Comparison of ENCODE assay signal across 16 cellular contexts in the genomic region with DNA sequence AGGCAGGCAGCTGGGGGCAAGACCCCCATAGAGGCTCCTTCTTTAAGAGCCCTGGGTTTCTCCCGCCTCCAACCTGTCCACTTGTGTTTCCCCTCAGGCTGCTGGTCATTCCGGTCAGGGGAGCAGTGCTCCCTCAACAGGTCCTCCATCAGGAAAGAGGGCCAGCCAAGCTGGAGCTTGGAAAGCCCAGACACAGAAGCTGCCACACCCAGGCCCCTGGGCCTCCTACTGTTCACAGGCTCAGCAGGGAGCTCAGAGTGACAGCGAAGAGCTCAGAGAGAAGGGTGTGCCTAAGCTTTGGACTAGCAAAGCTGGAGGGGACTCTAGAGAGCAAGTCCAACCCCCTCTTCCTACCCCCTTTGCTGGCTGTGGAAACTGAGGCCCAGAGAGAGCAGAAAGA. TPM values are rescaled to one million over a fixed set of nuclear protein-coding genes. Genes with fewer than 3 reads are reported as not detected.
DNase-seq lines count a peak whose midpoint lies in the region; ATAC-seq and TF ChIP-seq lines count a peak whose summit lies in the region.
"Had no signal": no experiment of that assay in that cellular context is flagged by ENCODE, and none has a peak within 500 bp of the region (broad histone marks: within the 10 kb centered on the region; RNA-seq: fewer than 3 reads in every experiment).

No MANE protein-coding gene starts in this region.

- H3K4me3 ChIP-seq in colonic mucosa (no peak overlapping the region), osteoblast (ENCODE audit: insufficient read depth, low read length) (no peak overlapping the region), ascending aorta (no peak overlapping the region)
- H3K4me3 ChIP-seq: HAP-1, MG63 had no signal

- no peaks in the 10 kb centered on the region for H3K79me2 ChIP-seq in osteoblast (ENCODE audit: insufficient read depth, low read length)

- no peak overlapping the region for H3K4me2 ChIP-seq in osteoblast (ENCODE audit: insufficient read depth, low read length)
- H3K4me2 ChIP-seq: KMS-11 had no signal

- no peaks in the 10 kb centered on the region for H4K20me1 ChIP-seq in osteoblast (ENCODE audit: insufficient read depth, low read length)

- H3K27ac Mint-ChIP-seq in HFFc6: no peak overlapping the region

- ATAC-seq in GM21447 (IDR thresholded peaks at IDR 0.05; ENCODE audit: unreplicated experiment): no peak

- H3K36me3 Mint-ChIP-seq in HFFc6 (ENCODE audit: low read depth): no peaks in the 10 kb centered on the region

- no peaks in the 10 kb centered on the region for H3K27me3 ChIP-seq in colonic mucosa
- no peaks in the 10 kb centered on the region for H3K27me3 ChIP-seq in osteoblast (ENCODE audit: insufficient read depth, low read length)
- no peaks in the 10 kb centered on the region for H3K27me3 ChIP-seq in ascending aorta
- H3K27me3 ChIP-seq: MG63 had no signal

- no peak overlapping the region for H3K9ac ChIP-seq in colonic mucosa (ENCODE audit: low read depth in 2 of 2, low read length in 2 of 2)
- H3K9ac ChIP-seq: KMS-11 had no signal

- H3K36me3 ChIP-seq in colonic mucosa (no peaks in the 10 kb centered on the region), osteoblast (ENCODE audit: insufficient read depth, low read length) (no peaks in the 10 kb centered on the region), ascending aorta (no peaks in the 10 kb centered on the region)
- H3K36me3 ChIP-seq: HAP-1, MG63 had no signal

- no peak overlapping the region for H3K4me3 Mint-ChIP-seq in HFFc6

- H3K9me3 ChIP-seq in colonic mucosa (no peaks in the 10 kb centered on the region), osteoblast (ENCODE audit: low read depth, low read length) (no peaks in the 10 kb centered on the region), ascending aorta (no peaks in the 10 kb centered on the region)
- H3K9me3 ChIP-seq: HAP-1, MG63 had no signal

- H3K4me1 ChIP-seq in colonic mucosa: peaks cover 9% of the 10 kb centered on the region
- H3K4me1 ChIP-seq in osteoblast (ENCODE audit: insufficient read depth, low read length): no peaks in the 10 kb centered on the region
- H3K4me1 ChIP-seq in ascending aorta: no peaks in the 10 kb centered on the region
- H3K4me1 ChIP-seq: HAP-1 had no signal

- peaks cover 17% of the 10 kb centered on the region for H3K4me1 Mint-ChIP-seq in HFFc6 (ENCODE audit: low read depth)

- H3K27me3 Mint-ChIP-seq in HFFc6 (ENCODE audit: insufficient read depth): peaks cover 21% of the 10 kb centered on the region

- intact Hi-C loops in colonic mucosa (cut with DNase I): no loop called here
- intact Hi-C loops in ascending aorta (cut with DNase I): no loop called here

- no peaks in the 10 kb centered on the region for H3K9me3 Mint-ChIP-seq in HFFc6

- TF ChIP-seq CTCF in colonic mucosa (IDR thresholded peaks at IDR 0.05): no peak
- TF ChIP-seq CTCF in osteoblast (IDR thresholded peaks at IDR 0.05; ENCODE audit: extremely low read depth, low read depth, low read length): no peak
- TF ChIP-seq CTCF in ascending aorta (IDR thresholded peaks at IDR 0.05): no peak
- TF ChIP-seq CTCF in HFFc6 (IDR thresholded peaks at IDR 0.05): no peak

- H3K27ac ChIP-seq in colonic mucosa (peak overlapping the region; percentile 56), osteoblast (ENCODE audit: low read depth, low read length) (no peak overlapping the region), ascending aorta (no peak overlapping the region)
- H3K27ac ChIP-seq: C4-2B, KMS-11 had no signal

- DNase-seq in COR-L47 (lab: John Stamatoyannopoulos, UW) (peak; percentile 45), NCI-H146 (lab: John Stamatoyannopoulos, UW) (peak; percentile 46), colonic mucosa (peak; percentile 69), osteoblast (ENCODE audit: insufficient read length, low spot score, missing footprints) (peak; percentile 19), ascending aorta (ENCODE audit: low spot score in 2 of 2) (no peak), HFFc6 (no peak)
- DNase-seq in stimulated activated CD4-positive, alpha-beta T cell treated with anti-CD3 and anti-CD28 coated beads, Interleukin-4, amount 100 ng/mL, for 1 hour: no peak
- DNase-seq: MG63, NCI-H1105, NCI-H187 treated with DMSO at 0.1 percent for 48 hours, NCI-H510A treated with DMSO at 0.1 percent for 48 hours had no signal

- no peak overlapping the region for H2AFZ ChIP-seq in osteoblast (ENCODE audit: low read length)

RNA-seq across cellular contexts. Expression of gene CDCP2, which starts 10.3 kb away (rescaled TPM):
- total RNA-seq in colonic mucosa (under 1 TPM in 1 of 2 donors, not detected in 1; 0.10 TPM), osteoblast (not detected in 2 replicates), ascending aorta (not detected)
- total RNA-seq in HFFc6 (2021; fragmentation: NEBNext Ultra II Directional; extraction: Animal tissue kit (Norgen Biotek cat#: 25700)): not detected
- total RNA-seq: Daoy had no signal

RNA-seq across cellular contexts. Expression of gene CYB5RL, which starts 36.8 kb away (rescaled TPM):
- total RNA-seq in colonic mucosa (10 to 100 TPM in 1 of 2 donors, 1 to 10 TPM in 1; 3.6 to 12.1 TPM), osteoblast (10.3 and 11.6 TPM in 2 replicates), ascending aorta (5.1 TPM)
- total RNA-seq in HFFc6 (2021; fragmentation: NEBNext Ultra II Directional; extraction: Animal tissue kit (Norgen Biotek cat#: 25700)): 1 to 10 TPM; 4.5 to 6.1 (median 5.2) TPM

RNA-seq across cellular contexts. Expression of gene MRPL37, which starts 36.9 kb away (rescaled TPM):
- 100 to 1,000 TPM in 1 of 2 donors, 10 to 100 TPM in 1; 76.7 to 157 TPM for total RNA-seq in colonic mucosa
- 88.7 and 96.7 TPM in 2 replicates for total RNA-seq in osteoblast
- total RNA-seq in ascending aorta: 51.2 TPM
- total RNA-seq in HFFc6 (2021; fragmentation: NEBNext Ultra II Directional; extraction: Animal tissue kit (Norgen Biotek cat#: 25700)): 100 to 1,000 TPM; 119 to 135 (median 126) TPM

Comparison
In these comparisons a context has a peak if more than half of its experiments do, and no peak if none do; other contexts are left out.
1. DNase-seq: peak in COR-L47 (single experiment), NCI-H146 (single experiment), colonic mucosa (single experiment) and osteoblast (single experiment); none in stimulated activated CD4-positive, alpha-beta T cell treated with anti-CD3 and anti-CD28 coated beads, Interleukin-4, amount 100 ng/mL, for 1 hour (single experiment), ascending aorta (0 of 2) and HFFc6 (single experiment).